In the genomic region with DNA sequence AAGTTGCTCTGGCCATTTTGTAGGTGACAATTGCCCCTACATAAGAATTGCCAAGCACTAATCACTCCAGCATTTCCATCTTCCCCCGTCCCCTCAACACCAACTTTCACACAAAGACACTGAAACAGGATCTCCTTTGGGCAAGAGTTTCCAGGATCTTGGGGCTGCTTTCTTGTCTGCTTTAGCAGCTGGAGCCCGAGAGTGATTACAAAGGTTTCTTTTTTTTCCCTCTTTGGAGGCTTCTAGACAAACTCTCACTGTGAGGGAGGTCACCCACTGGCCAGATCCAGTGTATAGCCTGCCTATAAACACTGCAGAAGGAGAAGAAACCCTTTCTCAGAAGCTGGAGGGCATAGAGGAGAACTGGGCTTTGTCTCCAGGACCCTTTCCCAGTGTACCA, we compare ENCODE assay signal across 10 cellular contexts.
"Had no signal": no experiment of that assay in that cellular context is flagged by ENCODE, and none has a peak within 500 bp of the region (broad histone marks: within the 10 kb centered on the region; RNA-seq: fewer than 3 reads in every experiment).

No MANE protein-coding gene starts in this region.

- H3K4me3 ChIP-seq: esophagus muscularis mucosa, left lung, pancreas, upper lobe of right lung had no signal

- H3K36me3 ChIP-seq: esophagus muscularis mucosa, left lung, pancreas, upper lobe of right lung had no signal

- H3K27me3 ChIP-seq: esophagus muscularis mucosa, left lung, pancreas, upper lobe of right lung had no signal

- DNase-seq: activated CD4-positive, alpha-beta T cell treated with anti-CD3 and anti-CD28 coated beads, Interleukin-2, amount 10 ng/mL, durations not matched to agents 7 days and 5 days; activated CD4-positive, CD25-positive, alpha-beta regulatory T cell; activated gamma-delta T cell; activated T-cell treated with anti-CD3 and anti-CD28 coated beads, Interleukin-2, amount 50 U/mL, for 1 hour; left lung; pancreas; T-helper 2 cell; upper lobe of right lung had no signal

- H3K4me1 ChIP-seq: esophagus muscularis mucosa, pancreas had no signal

- ATAC-seq: pancreas; stimulated activated effector memory CD8-positive, alpha-beta T cell treated with anti-CD3 and anti-CD28 coated beads, Interleukin-12 subunit alpha, Interleukin-12 subunit beta, amount 100 ng/mL, for 72 hours; upper lobe of right lung had no signal

- H3K27ac ChIP-seq: esophagus muscularis mucosa, left lung, upper lobe of right lung had no signal

- H3K9me3 ChIP-seq: esophagus muscularis mucosa, left lung, pancreas, upper lobe of right lung had no signal
